Comparison of ENCODE assay signal across 23 cellular contexts in genomic region chr10:77824893-77825292, GRCh38.
"Had no signal": no experiment of that assay in that cellular context is flagged by ENCODE, and none has a peak within 500 bp of the region (broad histone marks: within the 10 kb centered on the region; RNA-seq: fewer than 3 reads in every experiment).

No MANE protein-coding gene starts in this region.

- H3K4me1 Mint-ChIP-seq: memory B cell, nephron had no signal

- H3K4me1 ChIP-seq: heart right ventricle, left lung, right atrium auricular region, right lobe of liver, suprapubic skin, tibial artery, upper lobe of right lung had no signal

- H3K36me3 Mint-ChIP-seq: memory B cell; naive thymus-derived CD8-positive, alpha-beta T cell had no signal

- DNase-seq: heart right ventricle; islet precursor cell; midbrain; ovary; right lobe of liver; stimulated activated CD4-positive, alpha-beta T cell treated with anti-CD3 and anti-CD28 coated beads, Interleukin-4, amount 100 ng/mL, for 24 hours; stimulated activated naive CD4-positive, alpha-beta T cell; tibial artery; trophoblast cell; upper lobe of right lung had no signal

- H3K4me3 Mint-ChIP-seq: memory B cell; naive thymus-derived CD8-positive, alpha-beta T cell; nephron; stimulated activated effector memory CD8-positive, alpha-beta T cell treated with anti-CD3 and anti-CD28 coated beads, Interleukin-12 subunit alpha, Interleukin-12 subunit beta, amount 100 ng/mL, for 72 hours; stimulated activated naive CD8-positive, alpha-beta T cell treated with anti-CD3 and anti-CD28 coated beads, Interleukin-15, Interleukin-2, amounts not matched to agents 100 ng/mL and 50 ng/mL, for 24 hours had no signal

- H2AFZ ChIP-seq: hepatocyte had no signal

- H3K27me3 ChIP-seq: heart right ventricle, hepatocyte, left lung, ovary, right atrium auricular region, right lobe of liver, suprapubic skin, tibial artery, upper lobe of right lung had no signal

- H3K27ac Mint-ChIP-seq: memory B cell; nephron; stimulated activated naive CD8-positive, alpha-beta T cell treated with anti-CD3 and anti-CD28 coated beads, Interleukin-15, Interleukin-2, amounts not matched to agents 100 ng/mL and 50 ng/mL, for 24 hours had no signal

- H3K27me3 Mint-ChIP-seq: memory B cell; naive thymus-derived CD8-positive, alpha-beta T cell; progenitor cell of endocrine pancreas; stimulated activated naive CD8-positive, alpha-beta T cell treated with anti-CD3 and anti-CD28 coated beads, Interleukin-15, Interleukin-2, amounts not matched to agents 100 ng/mL and 50 ng/mL, for 24 hours had no signal

- H3K27ac ChIP-seq: heart right ventricle, hepatocyte, left lung, ovary, right atrium auricular region, right lobe of liver, suprapubic skin, thoracic aorta, tibial artery, upper lobe of right lung had no signal

- ATAC-seq: heart right ventricle; left lung; naive thymus-derived CD8-positive, alpha-beta T cell; stimulated activated effector memory CD8-positive, alpha-beta T cell treated with anti-CD3 and anti-CD28 coated beads, Interleukin-12 subunit alpha, Interleukin-12 subunit beta, amount 100 ng/mL, for 72 hours; upper lobe of right lung had no signal

- H3K4me2 ChIP-seq: hepatocyte had no signal

- H3K9me3 ChIP-seq: heart right ventricle, left lung, ovary, right atrium auricular region, right lobe of liver, suprapubic skin, thoracic aorta, tibial artery, upper lobe of right lung had no signal

- FAIRE-seq: urothelium cell line had no signal

- H3K4me3 ChIP-seq: heart right ventricle, hepatocyte, left lung, lung, ovary, right atrium auricular region, right lobe of liver, suprapubic skin, thoracic aorta, tibial artery, upper lobe of right lung had no signal

- H3K79me2 ChIP-seq: hepatocyte had no signal

- H3K36me3 ChIP-seq: ovary had no signal

- H3K9me3 Mint-ChIP-seq: memory B cell; naive thymus-derived CD8-positive, alpha-beta T cell; nephron; stimulated activated effector memory CD8-positive, alpha-beta T cell treated with anti-CD3 and anti-CD28 coated beads, Interleukin-12 subunit alpha, Interleukin-12 subunit beta, amount 100 ng/mL, for 72 hours; stimulated activated naive CD8-positive, alpha-beta T cell treated with anti-CD3 and anti-CD28 coated beads, Interleukin-15, Interleukin-2, amounts not matched to agents 100 ng/mL and 50 ng/mL, for 24 hours had no signal
